In the genomic region with DNA sequence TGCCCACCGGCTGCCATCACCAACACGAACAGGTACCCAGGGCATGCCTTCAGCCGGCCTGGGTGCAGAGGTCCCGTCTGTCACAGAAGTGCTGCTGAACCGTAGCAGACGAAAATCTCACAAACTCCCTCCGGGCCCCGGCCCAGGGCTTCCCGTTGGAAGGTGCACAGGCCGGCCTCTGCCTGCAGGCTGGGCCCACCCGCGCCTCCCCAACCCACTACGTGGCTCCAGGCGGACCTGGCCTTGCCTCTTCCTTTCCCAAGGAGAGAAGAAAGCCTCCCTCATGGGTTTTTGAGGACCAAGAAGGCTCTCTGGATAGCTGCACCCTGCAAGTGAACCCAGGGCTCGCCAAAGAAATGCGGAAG, we compare ENCODE assay signal across 2 cellular contexts.
TF ChIP-seq lines count a peak whose summit lies in the region.

No MANE protein-coding gene starts in this region.

TF ChIP-seq in IMR-90, 13 proteins besides CTCF, POLR2A, EP300 and RAD21:
- TF ChIP-seq SMC3 (IDR thresholded peaks at IDR 0.05; ENCODE audit: low read depth, low read length) = no peak
- no peak for TF ChIP-seq CHD1 (IDR thresholded peaks at IDR 0.05; ENCODE audit: low read depth, low read length)
- TF ChIP-seq, protein P1, sequence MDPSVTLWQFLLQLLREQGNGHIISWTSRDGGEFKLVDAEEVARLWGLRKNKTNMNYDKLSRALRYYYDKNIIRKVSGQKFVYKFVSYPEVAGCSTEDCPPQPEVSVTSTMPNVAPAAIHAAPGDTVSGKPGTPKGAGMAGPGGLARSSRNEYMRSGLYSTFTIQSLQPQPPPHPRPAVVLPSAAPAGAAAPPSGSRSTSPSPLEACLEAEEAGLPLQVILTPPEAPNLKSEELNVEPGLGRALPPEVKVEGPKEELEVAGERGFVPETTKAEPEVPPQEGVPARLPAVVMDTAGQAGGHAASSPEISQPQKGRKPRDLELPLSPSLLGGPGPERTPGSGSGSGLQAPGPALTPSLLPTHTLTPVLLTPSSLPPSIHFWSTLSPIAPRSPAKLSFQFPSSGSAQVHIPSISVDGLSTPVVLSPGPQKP (IDR thresholded peaks at IDR 0.05; ENCODE audit: borderline replicate concordance, low read depth, low read length) = no peak
- no peak for TF ChIP-seq CEBPB (IDR thresholded peaks at IDR 0.05; ENCODE audit: low read depth, low read length)
- no peak for TF ChIP-seq NFE2L2 (IDR thresholded peaks at IDR 0.05; ENCODE audit: low read depth, low read length)
- TF ChIP-seq FOS (IDR thresholded peaks at IDR 0.05; ENCODE audit: low read depth, low read length) = no peak

TF ChIP-seq in WTC11, 78 proteins besides CTCF, POLR2A, EP300 and RAD21:
- TF ChIP-seq, protein P2, sequence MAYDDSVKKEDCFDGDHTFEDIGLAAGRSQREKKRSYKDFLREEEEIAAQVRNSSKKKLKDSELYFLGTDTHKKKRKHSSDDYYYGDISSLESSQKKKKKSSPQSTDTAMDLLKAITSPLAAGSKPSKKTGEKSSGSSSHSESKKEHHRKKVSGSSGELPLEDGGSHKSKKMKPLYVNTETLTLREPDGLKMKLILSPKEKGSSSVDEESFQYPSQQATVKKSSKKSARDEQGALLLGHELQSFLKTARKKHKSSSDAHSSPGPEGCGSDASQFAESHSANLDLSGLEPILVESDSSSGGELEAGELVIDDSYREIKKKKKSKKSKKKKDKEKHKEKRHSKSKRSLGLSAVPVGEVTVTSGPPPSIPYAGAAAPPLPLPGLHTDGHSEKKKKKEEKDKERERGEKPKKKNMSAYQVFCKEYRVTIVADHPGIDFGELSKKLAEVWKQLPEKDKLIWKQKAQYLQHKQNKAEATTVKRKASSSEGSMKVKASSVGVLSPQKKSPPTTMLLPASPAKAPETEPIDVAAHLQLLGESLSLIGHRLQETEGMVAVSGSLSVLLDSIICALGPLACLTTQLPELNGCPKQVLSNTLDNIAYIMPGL (CRISPR knock-in tag; IDR thresholded peaks at IDR 0.05) = no peak
- TF ChIP-seq, protein P3, sequence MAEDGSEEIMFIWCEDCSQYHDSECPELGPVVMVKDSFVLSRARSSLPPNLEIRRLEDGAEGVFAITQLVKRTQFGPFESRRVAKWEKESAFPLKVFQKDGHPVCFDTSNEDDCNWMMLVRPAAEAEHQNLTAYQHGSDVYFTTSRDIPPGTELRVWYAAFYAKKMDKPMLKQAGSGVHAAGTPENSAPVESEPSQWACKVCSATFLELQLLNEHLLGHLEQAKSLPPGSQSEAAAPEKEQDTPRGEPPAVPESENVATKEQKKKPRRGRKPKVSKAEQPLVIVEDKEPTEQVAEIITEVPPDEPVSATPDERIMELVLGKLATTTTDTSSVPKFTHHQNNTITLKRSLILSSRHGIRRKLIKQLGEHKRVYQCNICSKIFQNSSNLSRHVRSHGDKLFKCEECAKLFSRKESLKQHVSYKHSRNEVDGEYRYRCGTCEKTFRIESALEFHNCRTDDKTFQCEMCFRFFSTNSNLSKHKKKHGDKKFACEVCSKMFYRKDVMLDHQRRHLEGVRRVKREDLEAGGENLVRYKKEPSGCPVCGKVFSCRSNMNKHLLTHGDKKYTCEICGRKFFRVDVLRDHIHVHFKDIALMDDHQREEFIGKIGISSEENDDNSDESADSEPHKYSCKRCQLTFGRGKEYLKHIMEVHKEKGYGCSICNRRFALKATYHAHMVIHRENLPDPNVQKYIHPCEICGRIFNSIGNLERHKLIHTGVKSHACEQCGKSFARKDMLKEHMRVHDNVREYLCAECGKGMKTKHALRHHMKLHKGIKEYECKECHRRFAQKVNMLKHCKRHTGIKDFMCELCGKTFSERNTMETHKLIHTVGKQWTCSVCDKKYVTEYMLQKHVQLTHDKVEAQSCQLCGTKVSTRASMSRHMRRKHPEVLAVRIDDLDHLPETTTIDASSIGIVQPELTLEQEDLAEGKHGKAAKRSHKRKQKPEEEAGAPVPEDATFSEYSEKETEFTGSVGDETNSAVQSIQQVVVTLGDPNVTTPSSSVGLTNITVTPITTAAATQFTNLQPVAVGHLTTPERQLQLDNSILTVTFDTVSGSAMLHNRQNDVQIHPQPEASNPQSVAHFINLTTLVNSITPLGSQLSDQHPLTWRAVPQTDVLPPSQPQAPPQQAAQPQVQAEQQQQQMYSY (CRISPR knock-in tag; IDR thresholded peaks at IDR 0.05) = no peak
- TF ChIP-seq ZNF396 (CRISPR knock-in tag; IDR thresholded peaks at IDR 0.05; ENCODE audit: borderline replicate concordance) = no peak
- no peak for TF ChIP-seq NFE2L1 (CRISPR knock-in tag; IDR thresholded peaks at IDR 0.05)
- no peak for TF ChIP-seq ATF2 (CRISPR knock-in tag; IDR thresholded peaks at IDR 0.05; ENCODE audit: borderline replicate concordance, low read depth)
- no peak for TF ChIP-seq PREB (CRISPR knock-in tag; IDR thresholded peaks at IDR 0.05; ENCODE audit: borderline replicate concordance)
